ENCODE assay signal across 9 cellular contexts in the genomic region with DNA sequence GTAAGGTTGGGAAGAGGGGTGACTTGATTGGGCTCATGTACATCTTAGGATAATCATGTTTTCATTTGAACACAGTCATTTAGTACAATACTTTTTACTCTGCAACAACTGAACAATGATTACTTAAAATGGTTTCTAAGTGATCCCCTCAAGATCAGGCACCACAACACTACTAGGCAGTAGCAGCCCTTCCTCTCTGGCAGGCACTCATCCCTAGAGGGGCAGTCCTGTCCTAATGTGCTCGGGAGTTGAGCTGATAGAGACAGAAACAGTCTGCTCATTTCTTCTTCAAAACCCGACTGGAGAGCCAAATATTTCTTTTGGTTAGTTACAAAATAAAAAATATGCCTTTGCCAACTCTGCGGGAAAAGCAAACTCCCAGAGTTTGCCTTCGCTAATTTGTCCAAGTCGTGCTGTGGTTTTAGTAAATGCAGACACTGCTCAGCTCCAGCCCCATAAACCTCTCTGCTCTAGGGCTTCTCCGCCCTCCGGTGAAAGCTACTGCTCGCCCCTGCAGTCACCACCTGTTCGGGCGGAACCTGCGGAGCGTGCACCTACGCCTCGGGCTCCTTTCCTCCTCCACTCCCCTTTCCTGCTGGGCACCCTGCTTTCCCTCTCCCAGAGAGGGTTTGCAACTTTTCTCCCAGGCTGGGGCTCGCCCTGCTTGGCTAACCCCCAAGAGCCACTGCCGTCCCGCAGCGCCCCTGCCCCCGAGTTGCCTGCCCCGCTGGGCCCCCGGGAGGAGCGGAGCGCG. TPM values are rescaled to one million over a fixed set of nuclear protein-coding genes. Genes with fewer than 3 reads are reported as not detected.
DNase-seq lines count a peak whose midpoint lies in the region; ATAC-seq, FAIRE-seq and TF ChIP-seq lines count a peak whose summit lies in the region.
"Had no signal": no experiment of that assay in that cellular context is flagged by ENCODE, and none has a peak within 500 bp of the region (broad histone marks: within the 10 kb centered on the region; RNA-seq: fewer than 3 reads in every experiment).

No MANE protein-coding gene starts in this region.

- no peak overlapping the region for H3K4me3 ChIP-seq in MG63
- peak overlapping the region; percentile 3 to 68 (median 52) for H3K4me3 ChIP-seq in dorsolateral prefrontal cortex
- H3K4me3 ChIP-seq in muscle layer of duodenum (ENCODE audit: low read depth in 1 of 2, low read length in 2 of 2), result peak overlapping the region; percentile 52 to 70

- peaks cover 0 to 21% of the 10 kb centered on the region in 2 donors for H3K4me1 ChIP-seq in muscle layer of duodenum (ENCODE audit: control insufficient read depth in 1 of 2, insufficient read depth in 2 of 2, low read length in 2 of 2)

- no peak overlapping the region for H3K27ac Mint-ChIP-seq in activated naive CD8-positive, alpha-beta T cell treated with anti-CD3 and anti-CD28 coated beads for 36 hours
- H3K27ac Mint-ChIP-seq: activated naive CD4-positive, alpha-beta T cell treated with anti-CD3 and anti-CD28 coated beads, Interleukin-2, amount 50 U/mL, for 72 hours had no signal

- H3K27ac ChIP-seq in dorsolateral prefrontal cortex, result peak overlapping the region in 2 of 59 donors; percentile 29 to 53
- no peak overlapping the region for H3K27ac ChIP-seq in muscle layer of duodenum (ENCODE audit: low read length)

- TF ChIP-seq CTCF in D721Med (IDR thresholded peaks at IDR 0.05; ENCODE audit: insufficient read depth, missing control alignments) (no peak), dorsolateral prefrontal cortex (IDR thresholded peaks at IDR 0.05 in 54 of 56, conservative IDR thresholded peaks at IDR 0.05 in 2 of 56; ENCODE audit: low read depth in 1 of 56, partially characterized antibody in 56 of 56) (no peak)

- DNase-seq in D721Med (ENCODE audit: insufficient read length, low spot score) (no peak), MG63 (peak; percentile 0), dorsolateral prefrontal cortex (peak in 1 of 10 donors; percentile 40)
- no peak for DNase-seq in activated naive CD8-positive, alpha-beta T cell treated with anti-CD3 and anti-CD28 coated beads for 36 hours

- ATAC-seq in GM21447 (IDR thresholded peaks at IDR 0.05; ENCODE audit: unreplicated experiment), result peak; percentile 34
- ATAC-seq in HG03457 (IDR thresholded peaks at IDR 0.05; ENCODE audit: unreplicated experiment), result no peak
- ATAC-seq in GM18858 (IDR thresholded peaks at IDR 0.05; ENCODE audit: unreplicated experiment), result no peak

- peaks cover 38% of the 10 kb centered on the region for H3K27me3 ChIP-seq in MG63
- peaks cover 0 to 78% (median 38%) of the 10 kb centered on the region in 45 donors for H3K27me3 ChIP-seq in dorsolateral prefrontal cortex
- H3K27me3 ChIP-seq in muscle layer of duodenum (ENCODE audit: low read depth, low read length), result peaks cover 8% of the 10 kb centered on the region

- no peaks in the 10 kb centered on the region for H3K9me3 ChIP-seq in MG63
- no peaks in the 10 kb centered on the region for H3K9me3 ChIP-seq in muscle layer of duodenum (ENCODE audit: control insufficient read depth in 1 of 2, low read length in 2 of 2)

- peak; percentile 29 for FAIRE-seq in D721Med (lab: Jason Lieb, UNC)

- H3K27me3 Mint-ChIP-seq in activated naive CD8-positive, alpha-beta T cell treated with anti-CD3 and anti-CD28 coated beads for 36 hours, result peaks cover 67% of the 10 kb centered on the region

- H3K36me3 ChIP-seq in MG63 (no peaks in the 10 kb centered on the region), muscle layer of duodenum (ENCODE audit: control insufficient read depth in 1 of 2, insufficient read depth in 2 of 2, low read length in 2 of 2) (no peaks in the 10 kb centered on the region)

- H3K9me3 Mint-ChIP-seq in activated naive CD8-positive, alpha-beta T cell treated with anti-CD3 and anti-CD28 coated beads for 36 hours, result no peaks in the 10 kb centered on the region

- intact Hi-C loops in dorsolateral prefrontal cortex (cut with DNase I), result no loop called here

- peaks cover 3% of the 10 kb centered on the region for H3K4me1 Mint-ChIP-seq in activated naive CD8-positive, alpha-beta T cell treated with anti-CD3 and anti-CD28 coated beads for 36 hours

- no peak overlapping the region for H3K4me3 Mint-ChIP-seq in activated naive CD8-positive, alpha-beta T cell treated with anti-CD3 and anti-CD28 coated beads for 36 hours

- no peaks in the 10 kb centered on the region for H3K36me3 Mint-ChIP-seq in activated naive CD8-positive, alpha-beta T cell treated with anti-CD3 and anti-CD28 coated beads for 36 hours

RNA-seq across cellular contexts. Expression of a gene that starts 0.5 kb away (rescaled TPM):
- total RNA-seq in MG63 (2014; rRNA removed; shearing (Covaris generic); ENCODE audit: low replicate concordance), result 0.13 and 28.7 TPM in 2 replicates
- 10 to 100 TPM in 14 of 120 experiments, 1 to 10 TPM in 106; 2.5 to 16.9 (median 6.4) TPM for total RNA-seq in dorsolateral prefrontal cortex
- not detected for total RNA-seq in activated naive CD8-positive, alpha-beta T cell treated with anti-CD3 and anti-CD28 coated beads for 36 hours
